26 cellular contexts compared by ENCODE assay signal in genomic region chr14:98599082-98599481, GRCh38.
"Had no signal": no experiment of that assay in that cellular context is flagged by ENCODE, and none has a peak within 500 bp of the region (broad histone marks: within the 10 kb centered on the region; RNA-seq: fewer than 3 reads in every experiment).

No MANE protein-coding gene starts in this region.

- H3K36me3 ChIP-seq: ascending aorta had no signal

- H3K9me3 ChIP-seq: ascending aorta had no signal

- DNase-seq: activated CD4-positive, alpha-beta memory T cell treated with anti-CD3 and anti-CD28 coated beads for 36 hours; activated CD4-positive, alpha-beta T cell treated with anti-CD3 and anti-CD28 coated beads, Interleukin-2, amount 10 ng/mL, durations not matched to agents 7 days and 5 days; activated CD4-positive, CD25-positive, alpha-beta regulatory T cell; activated CD8-positive, alpha-beta memory T cell treated with anti-CD3 and anti-CD28 coated beads for 24 hours; activated effector memory CD4-positive, alpha-beta T cell treated with anti-CD3 and anti-CD28 coated beads, Interleukin-2, amount 50 U/mL, for 16 hours; activated naive CD4-positive, alpha-beta T cell treated with Interleukin-2 at 50 U/mL for 16 hours; activated naive CD8-positive, alpha-beta T cell treated with anti-CD3 and anti-CD28 coated beads, Interleukin-2, amount 50 U/mL, for 24 hours; activated T-cell treated with anti-CD3 and anti-CD28 coated beads, Interleukin-2, amount 50 U/mL, for 4 hours; amniotic stem cell; body of pancreas; MM.1S; NCI-H1105 treated with DMSO at 0.1 percent for 48 hours; NCI-H146; NCI-H187 treated with DMSO at 0.1 percent for 48 hours; NCI-H2081 treated with DMSO at 0.1 percent for 48 hours; NCI-H748 treated with DMSO at 0.1 percent for 48 hours; OCI-M1; RPMI8226; T-cell; T-helper 2 cell had no signal

- H3K27ac ChIP-seq: ascending aorta, body of pancreas, SK-N-MC, VCaP had no signal

- H3K27me3 ChIP-seq: ascending aorta, body of pancreas had no signal

- H3K4me3 ChIP-seq: ascending aorta, body of pancreas, SK-N-MC had no signal

- ATAC-seq: activated naive CD4-positive, alpha-beta T cell treated with anti-CD3 and anti-CD28 coated beads, Interleukin-2, amount 50 U/mL, for 72 hours; activated naive CD8-positive, alpha-beta T cell treated with anti-CD3 and anti-CD28 coated beads, Interleukin-2, amount 50 U/mL, for 24 hours; activated T-cell treated with anti-CD3 and anti-CD28 coated beads, Interleukin-2, amount 50 U/mL, for 4 hours; body of pancreas; Panc1; Right ventricle myocardium inferior; T-cell had no signal

- H3K4me1 ChIP-seq: ascending aorta, body of pancreas had no signal
